ENCODE assay signal across 8 cellular contexts in genomic region chr19:43784981-43785808, GRCh38. TPM values are rescaled to one million over a fixed set of nuclear protein-coding genes. Genes with fewer than 3 reads are reported as not detected.
DNase-seq lines count a peak whose midpoint lies in the region; ATAC-seq and TF ChIP-seq lines count a peak whose summit lies in the region.

No MANE protein-coding gene starts in this region.

- H3K4me3 Mint-ChIP-seq in activated CD4-positive, alpha-beta T cell treated with anti-CD3 and anti-CD28 coated beads, Interleukin-2, amount 10 ng/mL, durations not matched to agents 7 days and 5 days = peak overlapping the region; percentile 6
- no peak overlapping the region for H3K4me3 Mint-ChIP-seq in endodermal cell

- H2AK5ac ChIP-seq in mesendoderm (ENCODE audit: low read length) = no peak overlapping the region

- H3K36me3 ChIP-seq in endodermal cell (ENCODE audit: control insufficient read depth, insufficient read depth, low read length) (no peaks in the 10 kb centered on the region), mesendoderm (ENCODE audit: control insufficient read depth, insufficient read depth, low read length) (no peaks in the 10 kb centered on the region), tibial nerve (no peaks in the 10 kb centered on the region)

- H3K27ac ChIP-seq in endodermal cell (ENCODE audit: low read depth, low read length) (no peak overlapping the region), mesendoderm (ENCODE audit: low read depth, low read length) (no peak overlapping the region), tibial nerve (peak overlapping the region in 3 of 4 donors; percentile 11 to 75 (median 71))

- H3K27me3 Mint-ChIP-seq in activated CD4-positive, alpha-beta T cell treated with anti-CD3 and anti-CD28 coated beads, Interleukin-2, amount 10 ng/mL, durations not matched to agents 7 days and 5 days = no peaks in the 10 kb centered on the region
- peaks cover 27% of the 10 kb centered on the region for H3K27me3 Mint-ChIP-seq in endodermal cell (ENCODE audit: insufficient read depth)

- H3K9me3 ChIP-seq in endodermal cell (ENCODE audit: control insufficient read depth, low read length) (no peaks in the 10 kb centered on the region), tibial nerve (no peaks in the 10 kb centered on the region)

- no peak overlapping the region for H4K5ac ChIP-seq in mesendoderm (ENCODE audit: low read length)

- no peak overlapping the region for H4K8ac ChIP-seq in mesendoderm (ENCODE audit: low read depth, low read length)

- TF ChIP-seq EP300 in tibial nerve (IDR thresholded peaks at IDR 0.05) = no peak

- no peak overlapping the region for H3K23ac ChIP-seq in mesendoderm (ENCODE audit: low read length)

- H3K18ac ChIP-seq in mesendoderm (ENCODE audit: low read length) = no peak overlapping the region

- H3K4me3 ChIP-seq in endodermal cell (ENCODE audit: low read length) (no peak overlapping the region), mesendoderm (ENCODE audit: low read length) (no peak overlapping the region), tibial nerve (no peak overlapping the region)

- peaks cover 44% of the 10 kb centered on the region for H3K4me1 Mint-ChIP-seq in activated CD4-positive, alpha-beta T cell treated with anti-CD3 and anti-CD28 coated beads, Interleukin-2, amount 10 ng/mL, durations not matched to agents 7 days and 5 days
- H3K4me1 Mint-ChIP-seq in endodermal cell = no peaks in the 10 kb centered on the region

- TF ChIP-seq CTCF in endodermal cell (conservative IDR thresholded peaks at IDR 0.05) (peak; percentile 95), tibial nerve (IDR thresholded peaks at IDR 0.05) (peak; percentile 88 to 99 (median 94))

- no peak overlapping the region for H3K4me2 ChIP-seq in mesendoderm (ENCODE audit: low read length)

- H2BK120ac ChIP-seq in mesendoderm (ENCODE audit: low read depth, low read length) = no peak overlapping the region

- no peak overlapping the region for H2BK5ac ChIP-seq in mesendoderm (ENCODE audit: low read length)

- H3K9ac ChIP-seq in endodermal cell (ENCODE audit: extremely low read depth, low read length, poor library complexity, severe bottlenecking) (no peak overlapping the region), mesendoderm (ENCODE audit: low read length) (no peak overlapping the region)

- H3K4ac ChIP-seq in mesendoderm (ENCODE audit: low read depth, low read length) = no peak overlapping the region

- CTCF ChIA-PET in activated CD4-positive, alpha-beta T cell treated with anti-CD3 and anti-CD28 coated beads, Interleukin-2, amount 10 ng/mL, durations not matched to agents 7 days and 5 days (lab: Charles Lee) = interaction anchor here (0.5 to 2.1 kb wide), 8 partner anchors 9 to 383 kb away, joined by 3 to 12 read pairs (median 4); no protein-coding TSS in a partner anchor

- 36 to 37% methylated on average over 9 to 10 of the region's 10 CpGs for WGBS in endodermal cell (ENCODE audit: insufficient coverage in 1 of 2, insufficient read length in 1 of 2), 2 experiments
- WGBS in mesendoderm (ENCODE audit: extremely low coverage, insufficient coverage, low lambda C conversion rate) = no CpG with 5 or more reads among the region's 10 CpGs
- WGBS in tibial nerve, 2 donors = 10 to 11% methylated on average over 9 to 10 of the region's 10 CpGs

- no peak overlapping the region for H3K56ac ChIP-seq in mesendoderm (ENCODE audit: low read length)

- no peaks in the 10 kb centered on the region for H3K79me2 ChIP-seq in mesendoderm (ENCODE audit: control insufficient read depth, insufficient read depth, low read length)

- POLR2A ChIA-PET in activated CD4-positive, alpha-beta T cell treated with anti-CD3 and anti-CD28 coated beads, Interleukin-2, amount 10 ng/mL, durations not matched to agents 7 days and 5 days (lab: Charles Lee) = no interaction called here

- ATAC-seq in HG02763 (IDR thresholded peaks at IDR 0.05; ENCODE audit: unreplicated experiment) = peak; percentile 34

- no peak for TF ChIP-seq POLR2A in tibial nerve (IDR thresholded peaks at IDR 0.05)

- no peaks in the 10 kb centered on the region for H3K9me3 Mint-ChIP-seq in activated CD4-positive, alpha-beta T cell treated with anti-CD3 and anti-CD28 coated beads, Interleukin-2, amount 10 ng/mL, durations not matched to agents 7 days and 5 days
- H3K9me3 Mint-ChIP-seq in endodermal cell = no peaks in the 10 kb centered on the region

- H2BK15ac ChIP-seq in mesendoderm (replicated peaks; ENCODE audit: low read depth) = no peak overlapping the region

- H3K27me3 ChIP-seq in endodermal cell (ENCODE audit: control insufficient read depth, insufficient read depth, low read length, poor library complexity, severe bottlenecking) = no peaks in the 10 kb centered on the region
- H3K27me3 ChIP-seq in mesendoderm (ENCODE audit: insufficient read depth, low read length, poor library complexity) = no peaks in the 10 kb centered on the region
- no peaks in the 10 kb centered on the region for H3K27me3 ChIP-seq in tibial nerve

- H3K4me1 ChIP-seq in endodermal cell (ENCODE audit: control insufficient read depth, insufficient read depth, low read length) = no peaks in the 10 kb centered on the region
- no peaks in the 10 kb centered on the region for H3K4me1 ChIP-seq in mesendoderm (ENCODE audit: control insufficient read depth, low read depth, low read length)
- peaks cover 0 to 16% (median 12%) of the 10 kb centered on the region in 4 donors for H3K4me1 ChIP-seq in tibial nerve

- peak; percentile 72 for DNase-seq in DMS79 treated with DMSO at 0.1 percent for 48 hours (lab: John Stamatoyannopoulos, UW)
- peak; percentile 61 for DNase-seq in NCI-H446 treated with DMSO at 0.1 percent for 48 hours (lab: John Stamatoyannopoulos, UW)
- DNase-seq in activated CD4-positive, alpha-beta T cell treated with anti-CD3 and anti-CD28 coated beads, Interleukin-2, amount 10 ng/mL, durations not matched to agents 7 days and 5 days = peak; percentile 71
- peak; percentile 88 for DNase-seq in endodermal cell
- peak; percentile 84 for DNase-seq in mesendoderm
- DNase-seq in tibial nerve (ENCODE audit: low spot score in 2 of 2) = peak in 1 of 2 donors; percentile 65
- no peak for DNase-seq in GM19240 (ENCODE audit: insufficient read length, low spot score)

- H3K27ac Mint-ChIP-seq in activated CD4-positive, alpha-beta T cell treated with anti-CD3 and anti-CD28 coated beads, Interleukin-2, amount 10 ng/mL, durations not matched to agents 7 days and 5 days = peak overlapping the region; percentile 91
- no peak overlapping the region for H3K27ac Mint-ChIP-seq in endodermal cell

- no peaks in the 10 kb centered on the region for H3K79me1 ChIP-seq in mesendoderm (ENCODE audit: low read length)

- no peaks in the 10 kb centered on the region for H3K36me3 Mint-ChIP-seq in activated CD4-positive, alpha-beta T cell treated with anti-CD3 and anti-CD28 coated beads, Interleukin-2, amount 10 ng/mL, durations not matched to agents 7 days and 5 days (ENCODE audit: low read depth)
- H3K36me3 Mint-ChIP-seq in endodermal cell (ENCODE audit: low read depth) = no peaks in the 10 kb centered on the region

RNA-seq across cellular contexts. Expression of gene KCNN4, which starts 4.4 kb away (rescaled TPM):
- total RNA-seq in activated CD4-positive, alpha-beta T cell treated with anti-CD3 and anti-CD28 coated beads, Interleukin-2, amount 10 ng/mL, durations not matched to agents 7 days and 5 days = 10 to 100 TPM; 31.9 to 34.5 TPM
- not detected for total RNA-seq in endodermal cell
- 0.89 TPM for polyA plus RNA-seq in endodermal cell (2013, experiment 1 of 2)
- 0.29 TPM for polyA plus RNA-seq in endodermal cell (2013, experiment 2 of 2)
- not detected for polyA plus RNA-seq in mesendoderm (2013, experiment 1 of 2)
- polyA plus RNA-seq in mesendoderm (2013, experiment 2 of 2) = 0.04 TPM
- 10 to 100 TPM in 1 of 4 donors, 1 to 10 TPM in 3; 4.6 to 18.3 (median 6.8) TPM for total RNA-seq in tibial nerve

RNA-seq across cellular contexts. Expression of gene LYPD5, which starts 17.1 kb away (rescaled TPM):
- total RNA-seq in activated CD4-positive, alpha-beta T cell treated with anti-CD3 and anti-CD28 coated beads, Interleukin-2, amount 10 ng/mL, durations not matched to agents 7 days and 5 days = under 1 TPM; 0.62 to 0.79 TPM
- total RNA-seq in endodermal cell (under 1 TPM in 1 of 2 donors, not detected in 1; 0.11 TPM), tibial nerve (1 to 10 TPM in 1 of 4 donors, under 1 TPM in 3; 0.39 to 2.1 (median 0.53) TPM)
- polyA plus RNA-seq in endodermal cell (2013, experiment 1 of 2) = not detected
- polyA plus RNA-seq in endodermal cell (2013, experiment 2 of 2) = not detected
- 0.24 TPM for polyA plus RNA-seq in mesendoderm (2013, experiment 1 of 2)
- 0.15 TPM for polyA plus RNA-seq in mesendoderm (2013, experiment 2 of 2)

RNA-seq across cellular contexts. Expression of gene SMG9, which starts 30.4 kb away (rescaled TPM):
- total RNA-seq in activated CD4-positive, alpha-beta T cell treated with anti-CD3 and anti-CD28 coated beads, Interleukin-2, amount 10 ng/mL, durations not matched to agents 7 days and 5 days = 10 to 100 TPM; 69.1 to 71.0 TPM
- 10 to 100 TPM; 44.6 to 53.8 TPM for total RNA-seq in endodermal cell
- polyA plus RNA-seq in endodermal cell (2013, experiment 1 of 2) = 43.1 TPM
- polyA plus RNA-seq in endodermal cell (2013, experiment 2 of 2) = 38.6 TPM
- polyA plus RNA-seq in mesendoderm (2013, experiment 1 of 2) = 12.2 TPM
- polyA plus RNA-seq in mesendoderm (2013, experiment 2 of 2) = 11.9 TPM
- 10 to 100 TPM; 14.6 to 49.8 (median 28.0) TPM for total RNA-seq in tibial nerve

RNA-seq across cellular contexts. Expression of gene ZNF283, which starts 41.9 kb away (rescaled TPM):
- 1 to 10 TPM; 6.1 to 7.4 TPM for total RNA-seq in activated CD4-positive, alpha-beta T cell treated with anti-CD3 and anti-CD28 coated beads, Interleukin-2, amount 10 ng/mL, durations not matched to agents 7 days and 5 days
- total RNA-seq in endodermal cell (10 to 100 TPM in 1 of 2 donors, 1 to 10 TPM in 1; 7.1 to 10.1 TPM), tibial nerve (10 to 100 TPM in 2 of 4 donors, 1 to 10 TPM in 2; 4.2 to 12.3 (median 10.4) TPM)
- polyA plus RNA-seq in endodermal cell (2013, experiment 1 of 2) = 7.1 TPM
- 7.1 TPM for polyA plus RNA-seq in endodermal cell (2013, experiment 2 of 2)
- polyA plus RNA-seq in mesendoderm (2013, experiment 1 of 2) = 3.2 TPM
- 3.0 TPM for polyA plus RNA-seq in mesendoderm (2013, experiment 2 of 2)

Comparison
In these comparisons a context has a peak if more than half of its experiments do, and no peak if none do; other contexts are left out.
1. H3K27ac ChIP-seq: peak in tibial nerve (3 of 4); none in endodermal cell (single experiment) and mesendoderm (single experiment).
2. RNA of gene KCNN4, which starts 4.4 kb away (total RNA-seq): 31.9 to 34.5 TPM in activated CD4-positive, alpha-beta T cell treated with anti-CD3 and anti-CD28 coated beads, Interleukin-2, amount 10 ng/mL, durations not matched to agents 7 days and 5 days and 4.6 to 18.3 TPM in tibial nerve; not detected in endodermal cell; every median in the first group is over 4 times any median in the second.